In genomic region chr20:12095224-12095623, GRCh38 we compare ENCODE assay signal across 34 cellular contexts.
"Had no signal": no experiment of that assay in that cellular context is flagged by ENCODE, and none has a peak within 500 bp of the region (broad histone marks: within the 10 kb centered on the region; RNA-seq: fewer than 3 reads in every experiment).

No MANE protein-coding gene starts in this region.

- H3K4me3 ChIP-seq: MG63 had no signal

- H3K27me3 ChIP-seq: MG63 had no signal

- DNase-seq: Karpas-422, Kasumi-1, KG1, MG63, MV-4-11, NCI-H1048, NCI-H1092, NCI-H1092 treated with DMSO at 0.1 percent for 48 hours, NCI-H1105, NCI-H1105 treated with DMSO at 0.1 percent for 48 hours, NCI-H1417, NCI-H1417 treated with DMSO at 0.1 percent for 48 hours, NCI-H1436, NCI-H1436 treated with DMSO at 0.1 percent for 48 hours, NCI-H146, NCI-H1694, NCI-H1694 treated with DMSO at 0.1 percent for 48 hours, NCI-H187, NCI-H187 treated with DMSO at 0.1 percent for 48 hours, NCI-H1930, NCI-H2029, NCI-H2029 treated with DMSO at 0.1 percent for 48 hours, NCI-H2081, NCI-H2081 treated with DMSO at 0.1 percent for 48 hours, NCI-H2107, NCI-H2171, NCI-H2171 treated with DMSO at 0.1 percent for 48 hours, NCI-H226, NCI-H345, NCI-H446, NCI-H446 treated with DMSO at 0.1 percent for 48 hours, NCI-H510A, NCI-H510A treated with DMSO at 0.1 percent for 48 hours had no signal

- H3K27ac ChIP-seq: KMS-11 had no signal

- H3K9me3 ChIP-seq: MG63 had no signal

- H3K9ac ChIP-seq: KMS-11 had no signal

- H3K36me3 ChIP-seq: MG63 had no signal
